25 cellular contexts compared by ENCODE assay signal in the genomic region with DNA sequence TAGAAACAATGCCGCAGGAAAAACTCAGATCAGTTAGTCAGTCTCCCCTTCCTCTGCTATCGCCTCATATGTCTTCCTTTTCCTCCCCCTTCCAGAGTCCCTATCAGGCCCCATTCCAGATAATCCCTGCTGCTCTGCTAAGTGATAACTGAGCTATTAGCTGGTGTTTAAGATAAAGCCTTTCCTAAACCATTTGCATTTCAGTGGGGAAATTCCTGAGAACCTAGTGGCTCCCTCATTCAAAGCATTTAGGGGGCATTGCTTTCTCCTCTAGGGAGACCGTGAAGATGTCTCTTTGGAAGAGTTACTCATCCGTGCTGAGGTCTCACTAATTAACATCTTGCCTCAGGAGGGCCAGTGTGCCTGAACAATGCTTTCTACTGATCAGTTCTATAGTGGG.
"Had no signal": no experiment of that assay in that cellular context is flagged by ENCODE, and none has a peak within 500 bp of the region (broad histone marks: within the 10 kb centered on the region; RNA-seq: fewer than 3 reads in every experiment).

No MANE protein-coding gene starts in this region.

- H3K36me3 ChIP-seq: adrenal gland, ascending aorta, esophagus squamous epithelium, gastrocnemius medialis, left lung, neutrophil, ovary, upper lobe of left lung had no signal

- H3K36me3 Mint-ChIP-seq: activated naive CD4-positive, alpha-beta T cell treated with anti-CD3 and anti-CD28 coated beads, Interleukin-2, amount 50 U/mL, for 72 hours; mesothelial cell of epicardium; naive thymus-derived CD8-positive, alpha-beta T cell had no signal

- H3K27me3 ChIP-seq: adrenal gland, ascending aorta, esophagus squamous epithelium, gastrocnemius medialis, left lung, neutrophil, ovary, upper lobe of left lung had no signal

- H3K9me3 ChIP-seq: adrenal gland, ascending aorta, esophagus squamous epithelium, gastrocnemius medialis, left lung, neutrophil, ovary, psoas muscle, upper lobe of left lung had no signal

- H3K9me3 Mint-ChIP-seq: activated naive CD4-positive, alpha-beta T cell treated with anti-CD3 and anti-CD28 coated beads, Interleukin-2, amount 50 U/mL, for 72 hours; activated T-helper 1 cell treated with anti-CD3 and anti-CD28 coated beads, Interleukin-12 subunit alpha, Interleukin-12 subunit beta, Interleukin-2, Interleukin-4 antibody, amounts not matched to agents 30 ng/mL and 10 ng/mL and 1 ng/mL, durations not matched to agents 14 hours and 24 hours and 36 hours had no signal

- H3K4me3 Mint-ChIP-seq: activated CD8-positive, alpha-beta T cell treated with anti-CD3 and anti-CD28 coated beads, Interleukin-2, amount 10 ng/mL, durations not matched to agents 7 days and 5 days; activated T-helper 1 cell treated with anti-CD3 and anti-CD28 coated beads, Interleukin-12 subunit alpha, Interleukin-12 subunit beta, Interleukin-2, Interleukin-4 antibody, amounts not matched to agents 30 ng/mL and 10 ng/mL and 1 ng/mL, durations not matched to agents 14 hours and 24 hours and 36 hours; mesothelial cell of epicardium; naive thymus-derived CD8-positive, alpha-beta T cell had no signal

- H3K4me3 ChIP-seq: adrenal gland, ascending aorta, dorsolateral prefrontal cortex, esophagus squamous epithelium, gastrocnemius medialis, left lung, lung, ovary, psoas muscle, upper lobe of left lung had no signal

- FAIRE-seq: colon had no signal

- ATAC-seq: activated CD8-positive, alpha-beta T cell treated with anti-CD3 and anti-CD28 coated beads, Interleukin-2, amount 10 ng/mL, durations not matched to agents 7 days and 5 days; gastrocnemius medialis; left lung; naive thymus-derived CD8-positive, alpha-beta T cell; psoas muscle; right cardiac atrium had no signal

- H3K27ac Mint-ChIP-seq: activated CD8-positive, alpha-beta T cell treated with anti-CD3 and anti-CD28 coated beads, Interleukin-2, amount 10 ng/mL, durations not matched to agents 7 days and 5 days; activated naive CD4-positive, alpha-beta T cell treated with anti-CD3 and anti-CD28 coated beads, Interleukin-2, amount 50 U/mL, for 72 hours; activated T-helper 1 cell treated with anti-CD3 and anti-CD28 coated beads, Interleukin-12 subunit alpha, Interleukin-12 subunit beta, Interleukin-2, Interleukin-4 antibody, amounts not matched to agents 30 ng/mL and 10 ng/mL and 1 ng/mL, durations not matched to agents 14 hours and 24 hours and 36 hours; mesothelial cell of epicardium had no signal

- DNase-seq: activated CD4-positive, alpha-beta T cell treated with anti-CD3 and anti-CD28 coated beads for 1 hour; activated CD4-positive, alpha-beta T cell treated with anti-CD3 and anti-CD28 coated beads, Interleukin-2, amount 50 U/mL, for 1 hour; activated CD8-positive, alpha-beta T cell treated with anti-CD3 and anti-CD28 coated beads, Interleukin-2, amount 10 ng/mL, durations not matched to agents 7 days and 5 days; activated gamma-delta T cell treated with Interleukin-2 at 50 U/mL for 16 hours; adrenal gland; central memory CD4-positive, alpha-beta T cell; dorsolateral prefrontal cortex; esophagus squamous epithelium; gastrocnemius medialis; hippocampal formation; left lung; naive thymus-derived CD8-positive, alpha-beta T cell; ovary; psoas muscle; right cardiac atrium; stimulated activated CD4-positive, alpha-beta T cell treated with anti-CD3 and anti-CD28 coated beads, Interleukin-4, amount 100 ng/mL, for 24 hours; stimulated activated naive CD4-positive, alpha-beta T cell treated with Interleukin-2 at 50 U/mL for 16 hours had no signal

- H3K27ac ChIP-seq: adrenal gland, ascending aorta, dorsolateral prefrontal cortex, esophagus squamous epithelium, gastrocnemius medialis, left lung, neutrophil, ovary, psoas muscle, upper lobe of left lung had no signal

- H3K4me1 ChIP-seq: adrenal gland, ascending aorta, esophagus squamous epithelium, gastrocnemius medialis, left lung, psoas muscle, upper lobe of left lung had no signal

- H3K4me1 Mint-ChIP-seq: mesothelial cell of epicardium; naive thymus-derived CD8-positive, alpha-beta T cell had no signal
